2 cellular contexts compared by ENCODE assay signal in genomic region chr19:55434356-55434755, GRCh38.
TF ChIP-seq lines count a peak whose summit lies in the region.

No MANE protein-coding gene starts in this region.

TF ChIP-seq in GM12891, 5 proteins besides CTCF, POLR2A, EP300 and RAD21:
- TF ChIP-seq TAF1 (IDR thresholded peaks at IDR 0.05; ENCODE audit: low read depth, low read length) = no peak
- no peak for TF ChIP-seq SPI1 (IDR thresholded peaks at IDR 0.05; ENCODE audit: low read depth, low read length)
- TF ChIP-seq POLR2AphosphoS5 (IDR thresholded peaks at IDR 0.05; ENCODE audit: low read depth, low read length) = no peak
- TF ChIP-seq POU2F2 (IDR thresholded peaks at IDR 0.05; ENCODE audit: low read depth, low read length) = no peak

TF ChIP-seq in K562, 482 proteins besides CTCF, POLR2A, EP300 and RAD21:
- 0 out of 2 replicates have a peak, but pooled peaks have one; percentile 42 for TF ChIP-seq ADNP (tag; IDR thresholded peaks at IDR 0.05)
- no peak for TF ChIP-seq FUS (optimal IDR thresholded peaks at IDR 0.05; ENCODE audit: low read depth, low read length)
- no peak for TF ChIP-seq U2AF1 (optimal IDR thresholded peaks at IDR 0.05; ENCODE audit: low read depth, low read length)
- no peak for TF ChIP-seq ARNT (IDR thresholded peaks at IDR 0.05)
- peak; percentile 25 for TF ChIP-seq PHF20 (IDR thresholded peaks at IDR 0.05; ENCODE audit: partially characterized antibody)
- TF ChIP-seq, protein P1, sequence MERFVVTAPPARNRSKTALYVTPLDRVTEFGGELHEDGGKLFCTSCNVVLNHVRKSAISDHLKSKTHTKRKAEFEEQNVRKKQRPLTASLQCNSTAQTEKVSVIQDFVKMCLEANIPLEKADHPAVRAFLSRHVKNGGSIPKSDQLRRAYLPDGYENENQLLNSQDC (CRISPR knock-in tag; IDR thresholded peaks at IDR 0.05) = no peak
- TF ChIP-seq, protein P2, sequence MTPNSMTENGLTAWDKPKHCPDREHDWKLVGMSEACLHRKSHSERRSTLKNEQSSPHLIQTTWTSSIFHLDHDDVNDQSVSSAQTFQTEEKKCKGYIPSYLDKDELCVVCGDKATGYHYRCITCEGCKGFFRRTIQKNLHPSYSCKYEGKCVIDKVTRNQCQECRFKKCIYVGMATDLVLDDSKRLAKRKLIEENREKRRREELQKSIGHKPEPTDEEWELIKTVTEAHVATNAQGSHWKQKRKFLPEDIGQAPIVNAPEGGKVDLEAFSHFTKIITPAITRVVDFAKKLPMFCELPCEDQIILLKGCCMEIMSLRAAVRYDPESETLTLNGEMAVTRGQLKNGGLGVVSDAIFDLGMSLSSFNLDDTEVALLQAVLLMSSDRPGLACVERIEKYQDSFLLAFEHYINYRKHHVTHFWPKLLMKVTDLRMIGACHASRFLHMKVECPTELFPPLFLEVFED (CRISPR knock-in tag; conservative IDR thresholded peaks at IDR 0.05) = peak; percentile 43; the same call in 1 of the 2 replicates
- peak; percentile 35; the same call in 1 of the 2 replicates for TF ChIP-seq ZBTB26 (CRISPR knock-in tag; IDR thresholded peaks at IDR 0.05)
- TF ChIP-seq, protein P3, sequence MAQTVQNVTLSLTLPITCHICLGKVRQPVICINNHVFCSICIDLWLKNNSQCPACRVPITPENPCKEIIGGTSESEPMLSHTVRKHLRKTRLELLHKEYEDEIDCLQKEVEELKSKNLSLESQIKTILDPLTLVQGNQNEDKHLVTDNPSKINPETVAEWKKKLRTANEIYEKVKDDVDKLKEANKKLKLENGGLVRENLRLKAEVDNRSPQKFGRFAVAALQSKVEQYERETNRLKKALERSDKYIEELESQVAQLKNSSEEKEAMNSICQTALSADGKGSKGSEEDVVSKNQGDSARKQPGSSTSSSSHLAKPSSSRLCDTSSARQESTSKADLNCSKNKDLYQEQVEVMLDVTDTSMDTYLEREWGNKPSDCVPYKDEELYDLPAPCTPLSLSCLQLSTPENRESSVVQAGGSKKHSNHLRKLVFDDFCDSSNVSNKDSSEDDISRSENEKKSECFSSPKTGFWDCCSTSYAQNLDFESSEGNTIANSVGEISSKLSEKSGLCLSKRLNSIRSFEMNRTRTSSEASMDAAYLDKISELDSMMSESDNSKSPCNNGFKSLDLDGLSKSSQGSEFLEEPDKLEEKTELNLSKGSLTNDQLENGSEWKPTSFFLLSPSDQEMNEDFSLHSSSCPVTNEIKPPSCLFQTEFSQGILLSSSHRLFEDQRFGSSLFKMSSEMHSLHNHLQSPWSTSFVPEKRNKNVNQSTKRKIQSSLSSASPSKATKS (CRISPR knock-in tag; IDR thresholded peaks at IDR 0.05) = no peak
- TF ChIP-seq BACH1 (tag; IDR thresholded peaks at IDR 0.05) = no peak
- no peak for TF ChIP-seq YBX1 (IDR thresholded peaks at IDR 0.05)
- 0 out of 2 replicates have a peak, but pooled peaks have one; percentile 60 for TF ChIP-seq CBFB (CRISPR knock-in tag; IDR thresholded peaks at IDR 0.05)
- no peak for TF ChIP-seq MEF2A (IDR thresholded peaks at IDR 0.05; ENCODE audit: control insufficient read depth, low read depth, low read length)
- peak; percentile 34; the same call in 1 of the 2 replicates for TF ChIP-seq ZNF121 (CRISPR knock-in tag; conservative IDR thresholded peaks at IDR 0.05)
- TF ChIP-seq, protein P4, sequence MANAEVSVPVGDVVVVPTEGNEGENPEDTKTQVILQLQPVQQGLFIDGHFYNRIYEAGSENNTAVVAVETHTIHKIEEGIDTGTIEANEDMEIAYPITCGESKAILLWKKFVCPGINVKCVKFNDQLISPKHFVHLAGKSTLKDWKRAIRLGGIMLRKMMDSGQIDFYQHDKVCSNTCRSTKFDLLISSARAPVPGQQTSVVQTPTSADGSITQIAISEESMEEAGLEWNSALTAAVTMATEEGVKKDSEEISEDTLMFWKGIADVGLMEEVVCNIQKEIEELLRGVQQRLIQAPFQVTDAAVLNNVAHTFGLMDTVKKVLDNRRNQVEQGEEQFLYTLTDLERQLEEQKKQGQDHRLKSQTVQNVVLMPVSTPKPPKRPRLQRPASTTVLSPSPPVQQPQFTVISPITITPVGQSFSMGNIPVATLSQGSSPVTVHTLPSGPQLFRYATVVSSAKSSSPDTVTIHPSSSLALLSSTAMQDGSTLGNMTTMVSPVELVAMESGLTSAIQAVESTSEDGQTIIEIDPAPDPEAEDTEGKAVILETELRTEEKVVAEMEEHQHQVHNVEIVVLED (CRISPR knock-in tag; IDR thresholded peaks at IDR 0.05) = no peak
- TF ChIP-seq SAFB (IDR thresholded peaks at IDR 0.05; ENCODE audit: borderline replicate concordance, low read depth, low read length) = no peak
- 0 out of 2 replicates have a peak, but pooled peaks have one; percentile 13 for TF ChIP-seq OTX1 (CRISPR knock-in tag; IDR thresholded peaks at IDR 0.05)
- peak; percentile 19 for TF ChIP-seq CHD4 (IDR thresholded peaks at IDR 0.05; ENCODE audit: insufficient read depth, insufficient replicate concordance, low read depth, low read length, poor library complexity, severe bottlenecking)
- TF ChIP-seq CBX1 (IDR thresholded peaks at IDR 0.05; ENCODE audit: low read depth) = peak; percentile 50; the same call in 1 of the 2 replicates
- no peak for TF ChIP-seq EP400 (IDR thresholded peaks at IDR 0.05)
TF ChIP-seq in K562: peak in this region for 9.
